28 cellular contexts compared by ENCODE assay signal in genomic region chrX:45667666-45668065, GRCh38.
DNase-seq lines count a peak whose midpoint lies in the region; ATAC-seq and TF ChIP-seq lines count a peak whose summit lies in the region.
"Had no signal": no experiment of that assay in that cellular context is flagged by ENCODE, and none has a peak within 500 bp of the region (broad histone marks: within the 10 kb centered on the region; RNA-seq: fewer than 3 reads in every experiment).

No MANE protein-coding gene starts in this region.

- no peak for TF ChIP-seq CTCF in cardiac fibroblast (IDR thresholded peaks at IDR 0.05; ENCODE audit: low read depth, low read length)
- TF ChIP-seq CTCF in right atrium auricular region (IDR thresholded peaks at IDR 0.05): no peak

- H3K27ac ChIP-seq in right atrium auricular region: no peak overlapping the region
- H3K27ac ChIP-seq: foreskin keratinocyte, hepatocyte, right lobe of liver, SK-N-MC, thoracic aorta, VCaP had no signal

- H3K27me3 ChIP-seq in MG63 (no peaks in the 10 kb centered on the region), right atrium auricular region (no peaks in the 10 kb centered on the region)
- H3K27me3 ChIP-seq: foreskin keratinocyte, hepatocyte, right lobe of liver had no signal

- H3K4me3 ChIP-seq in MG63 (no peak overlapping the region), cardiac fibroblast (replicated peaks in 1 of 2; ENCODE audit: low read depth in 2 of 2, low read length in 2 of 2) (no peak overlapping the region), right atrium auricular region (no peak overlapping the region)
- H3K4me3 ChIP-seq: GM23338, hepatocyte, right lobe of liver, SK-N-MC, thoracic aorta had no signal

- DNase-seq in EH (ENCODE audit: low read depth): peak; percentile 49
- DNase-seq in MG63: peak; percentile 31
- DNase-seq in cardiac fibroblast (ENCODE audit: low read depth in 2 of 2): peak; percentile 4 to 32
- DNase-seq in myocyte (ENCODE audit: low read depth): peak; percentile 13
- no peak for DNase-seq in right atrium auricular region (ENCODE audit: low spot score)
- no peak for DNase-seq in Kasumi-1 (lab: John Stamatoyannopoulos, UW)
- DNase-seq: activated CD4-positive, alpha-beta T cell treated with anti-CD3 and anti-CD28 coated beads for 48 hours; activated T-cell treated with anti-CD3 and anti-CD28 coated beads, Interleukin-2, amount 50 U/mL, for 24 hours; C1 segment of cervical spinal cord; caudate nucleus; dermis blood vessel endothelial cell; KG1; NCI-H1694 treated with DMSO at 0.1 percent for 48 hours; NCI-H2171 treated with DMSO at 0.1 percent for 48 hours; NCI-H526 treated with DMSO at 0.1 percent for 48 hours; right lobe of liver; RPMI8226; stimulated activated CD4-positive, alpha-beta T cell treated with anti-CD3 and anti-CD28 coated beads, Interleukin-15, amount 100 ng/mL, for 24 hours; stimulated activated naive CD8-positive, alpha-beta T cell treated with anti-CD3 and anti-CD28 coated beads, Interleukin-15, Interleukin-2, amounts not matched to agents 100 U/mL and 50 U/mL, for 24 hours; T-helper 2 cell had no signal

- ATAC-seq in GM21786 (IDR thresholded peaks at IDR 0.05; ENCODE audit: unreplicated experiment): no peak
- ATAC-seq in GM19397 (IDR thresholded peaks at IDR 0.05; ENCODE audit: unreplicated experiment): no peak
- ATAC-seq: foreskin keratinocyte; GM23338; right lobe of liver; stimulated activated naive CD8-positive, alpha-beta T cell treated with anti-CD3 and anti-CD28 coated beads, Interleukin-15, Interleukin-2, amounts not matched to agents 100 U/mL and 50 U/mL, for 24 hours had no signal

- H3K4me1 ChIP-seq in right atrium auricular region: no peaks in the 10 kb centered on the region
- H3K4me1 ChIP-seq: right lobe of liver had no signal

- H3K9me3 ChIP-seq in MG63 (no peaks in the 10 kb centered on the region), right atrium auricular region (no peaks in the 10 kb centered on the region)
- H3K9me3 ChIP-seq: right lobe of liver, thoracic aorta had no signal

- H3K36me3 ChIP-seq in MG63 (no peaks in the 10 kb centered on the region), right atrium auricular region (no peaks in the 10 kb centered on the region)
- H3K36me3 ChIP-seq: right lobe of liver, thoracic aorta had no signal

Comparison
In these comparisons a context has a peak if more than half of its experiments do, and no peak if none do; other contexts are left out.
1. DNase-seq: peak in EH (single experiment), MG63 (single experiment), cardiac fibroblast (2 of 2) and myocyte (single experiment); none in right atrium auricular region (single experiment) and Kasumi-1 (0 of 2).